Comparison of ENCODE assay signal across 8 cellular contexts in the genomic region with DNA sequence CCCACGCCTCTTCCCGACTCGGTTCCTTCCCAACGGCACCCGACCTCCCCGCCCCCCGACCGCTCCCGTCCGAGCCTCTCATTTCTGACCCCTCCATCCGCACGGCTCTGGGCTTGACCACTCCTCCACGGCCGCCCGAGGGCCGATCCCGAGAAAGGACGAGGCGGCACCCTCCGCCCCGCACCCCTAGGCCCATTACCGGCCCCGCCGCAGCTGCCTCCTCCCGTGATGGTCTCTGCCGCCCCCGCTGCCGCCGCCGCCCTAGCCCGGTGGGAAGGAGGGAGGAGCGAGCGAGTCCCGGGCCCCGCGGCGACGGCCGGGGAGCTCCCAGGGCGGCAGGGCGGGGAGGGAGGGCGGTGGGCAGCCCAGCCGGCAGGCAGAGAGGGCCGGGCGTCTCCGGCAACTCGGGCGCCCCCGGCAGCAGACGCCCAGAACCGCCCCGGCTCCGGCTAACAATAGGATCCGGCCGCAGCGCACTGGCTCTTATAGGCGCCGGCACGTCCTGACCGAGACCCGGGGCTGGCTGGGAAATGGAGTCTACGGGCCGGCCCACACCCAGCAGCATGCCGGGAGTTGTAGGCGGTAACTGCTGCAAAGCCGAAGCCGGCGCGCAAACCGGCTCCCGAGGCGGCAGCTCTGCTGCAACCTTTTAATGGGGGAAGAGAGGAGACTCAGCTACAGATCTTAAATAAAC. TPM values are rescaled to one million over a fixed set of nuclear protein-coding genes. Genes with fewer than 3 reads are reported as not detected.
DNase-seq lines count a peak whose midpoint lies in the region; ATAC-seq and TF ChIP-seq lines count a peak whose summit lies in the region.

A gene with protein sequence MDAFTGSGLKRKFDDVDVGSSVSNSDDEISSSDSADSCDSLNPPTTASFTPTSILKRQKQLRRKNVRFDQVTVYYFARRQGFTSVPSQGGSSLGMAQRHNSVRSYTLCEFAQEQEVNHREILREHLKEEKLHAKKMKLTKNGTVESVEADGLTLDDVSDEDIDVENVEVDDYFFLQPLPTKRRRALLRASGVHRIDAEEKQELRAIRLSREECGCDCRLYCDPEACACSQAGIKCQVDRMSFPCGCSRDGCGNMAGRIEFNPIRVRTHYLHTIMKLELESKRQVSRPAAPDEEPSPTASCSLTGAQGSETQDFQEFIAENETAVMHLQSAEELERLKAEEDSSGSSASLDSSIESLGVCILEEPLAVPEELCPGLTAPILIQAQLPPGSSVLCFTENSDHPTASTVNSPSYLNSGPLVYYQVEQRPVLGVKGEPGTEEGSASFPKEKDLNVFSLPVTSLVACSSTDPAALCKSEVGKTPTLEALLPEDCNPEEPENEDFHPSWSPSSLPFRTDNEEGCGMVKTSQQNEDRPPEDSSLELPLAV (minus strand): TSS at position 457 of the 694 bp plus-strand sequence. CDS start 7,035 bp downstream, outside the sequence.

- peaks cover 23% of the 10 kb centered on the region for H3K4me1 ChIP-seq in OCI-LY7 (ENCODE audit: insufficient read depth, low read length, poor library complexity, severe bottlenecking)
- H3K4me1 ChIP-seq in mononuclear cell (ENCODE audit: insufficient read depth, low read length) = peaks cover 29% of the 10 kb centered on the region

- peak; percentile 95 for DNase-seq in DMS 273 (lab: John Stamatoyannopoulos, UW; ENCODE audit: unreplicated experiment)
- peak; percentile 93 for DNase-seq in HuH-7.5 (ENCODE audit: low spot score)
- DNase-seq in OCI-LY7 (ENCODE audit: low spot score) = peak; percentile 95
- peak; percentile 90 for DNase-seq in activated T-cell treated with anti-CD3 and anti-CD28 coated beads for 1 hour (ENCODE audit: low read depth)
- DNase-seq in epidermal melanocyte (ENCODE audit: insufficient read length, low spot score) = peak; percentile 93
- peak; percentile 84 to 89 for DNase-seq in stimulated activated CD8-positive, alpha-beta memory T cell treated with anti-CD3 and anti-CD28 coated beads, Interleukin-4, amount 100 ng/mL, for 1 hour (ENCODE audit: low read depth in 2 of 2, low spot score in 1 of 2)

- no TSS peak for BruUV-seq in OCI-LY7 (replicated peaks; lab: Mats Ljungman, UMichigan)

- H3K9me2 ChIP-seq in OCI-LY7 (ENCODE audit: insufficient read depth, low read length) = no peaks in the 10 kb centered on the region

- ATAC-seq in GM21526 (IDR thresholded peaks at IDR 0.05; ENCODE audit: low FRiP score, unreplicated experiment) = peak; percentile 97

- H3K27ac ChIP-seq in OCI-LY7 (ENCODE audit: low read depth, low read length, poor library complexity, severe bottlenecking) = no peak within 1 kb of the TSS

- CTCF ChIA-PET in OCI-LY7 (lab: Charles Lee; ENCODE audit: unreplicated experiment) = interaction anchor here (0.9 kb wide), 1 partner anchor 18 kb away, joined by 3 read pairs; no protein-coding TSS in a partner anchor

- peak within 1 kb of the TSS; percentile 82 for H3K4me2 ChIP-seq in OCI-LY7 (ENCODE audit: low read length)

- intact Hi-C loops in OCI-LY7 (cut with micrococcal nuclease; ENCODE audit: unreplicated experiment) = loop anchor here (1.0 to 10.0 kb wide), 3 partner anchors 35 to 132 kb away; a partner anchor contains a TSS

- no peaks in the 10 kb centered on the region; the same call in 1 of the 2 replicates for H3K36me3 ChIP-seq in OCI-LY7 (ENCODE audit: insufficient read depth, low read length)

- no peaks in the 10 kb centered on the region for H4K20me1 ChIP-seq in OCI-LY7 (ENCODE audit: insufficient read depth, low read length)

- H3K79me2 ChIP-seq in OCI-LY7 (ENCODE audit: insufficient read depth, low read depth, low read length) = peaks cover 17% of the 10 kb centered on the region; the same call in 1 of the 2 replicates

- H3K4me3 ChIP-seq in OCI-LY7 (ENCODE audit: low read depth, low read length, poor library complexity, severe bottlenecking) = peak within 1 kb of the TSS; percentile 90
- peak within 1 kb of the TSS; percentile 69 for H3K4me3 ChIP-seq in mononuclear cell (ENCODE audit: low read length)

- 0 out of 2 replicates have a peak, but pooled peaks have one; percentile 24 for TF ChIP-seq CTCF in OCI-LY7 (conservative IDR thresholded peaks at IDR 0.05; ENCODE audit: low read length)

- H3K27me3 ChIP-seq in mononuclear cell (ENCODE audit: insufficient read depth, low read length) = no peaks in the 10 kb centered on the region

- H2AFZ ChIP-seq in OCI-LY7 (ENCODE audit: low read length) = peak within 1 kb of the TSS; percentile 70; the same call in 1 of the 2 replicates

- POLR2A ChIA-PET in OCI-LY7 (lab: Charles Lee) = interaction anchor here (0.6 to 1.4 kb wide), 18 partner anchors 9 to 1580 kb away, joined by 3 to 9 read pairs (median 4); a partner anchor contains a TSS

- H3K9me3 ChIP-seq in OCI-LY7 (ENCODE audit: low read length) (no peaks in the 10 kb centered on the region), mononuclear cell (ENCODE audit: low read depth, low read length) (no peaks in the 10 kb centered on the region)

RNA-seq across cellular contexts. Expression of the gene that starts here (rescaled TPM):
- 10.4 and 11.7 TPM in 2 replicates for total RNA-seq in OCI-LY7 (2014; rRNA removed; shearing (Covaris generic))
- total RNA-seq in OCI-LY7 (2022) (28.6 and 30.1 TPM in 2 replicates), mononuclear cell (7.7 TPM)
